In the genomic region with DNA sequence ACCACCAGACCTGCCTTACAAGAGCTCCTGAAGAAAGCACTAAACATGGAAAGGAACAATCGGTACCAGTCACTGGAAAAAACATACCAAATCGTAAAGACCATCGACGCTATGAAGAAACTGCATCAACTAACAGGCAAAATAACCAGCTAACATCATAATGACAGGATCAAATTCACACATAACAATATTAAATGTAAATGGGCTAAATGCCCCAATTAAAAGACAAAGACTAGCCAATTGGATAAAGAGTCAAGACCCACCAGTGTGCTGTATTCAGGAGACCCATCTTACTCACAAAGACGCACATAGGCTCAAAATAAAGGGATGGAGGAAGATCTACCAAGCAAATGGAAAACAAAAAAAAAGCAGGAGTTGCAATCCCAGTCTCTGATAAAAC, we compare ENCODE assay signal across 4 cellular contexts. TPM values are rescaled to one million over a fixed set of nuclear protein-coding genes. Genes with fewer than 3 reads are reported as not detected.
"Had no signal": no experiment of that assay in that cellular context is flagged by ENCODE, and none has a peak within 500 bp of the region (broad histone marks: within the 10 kb centered on the region; RNA-seq: fewer than 3 reads in every experiment).

No MANE protein-coding gene starts in this region.

RNA-seq across cellular contexts. Expression of a gene that starts 36.9 kb away (rescaled TPM):
- total RNA-seq: osteoblast, stomach, ureter had no signal
- polyA plus RNA-seq: naive thymus-derived CD4-positive, alpha-beta T cell; stomach had no signal
